ENCODE assay signal across 12 cellular contexts in genomic region chr3:53650424-53650823, GRCh38.
A peak's percentile ranks its signal among the peaks of the same experiment; 100 is the strongest.
DNase-seq lines count a peak whose midpoint lies in the region; ATAC-seq, FAIRE-seq and TF ChIP-seq lines count a peak whose summit lies in the region.
"Had no signal": no experiment of that assay in that cellular context is flagged by ENCODE, and none has a peak within 500 bp of the region (broad histone marks: within the 10 kb centered on the region; RNA-seq: fewer than 3 reads in every experiment).

No MANE protein-coding gene starts in this region.

- FAIRE-seq in GM12891 (lab: Jason Lieb, UNC): peak; percentile 89

- intact Hi-C loops in Right ventricle myocardium inferior (cut with DNase I): no loop called here

- DNase-seq in GM12891 (ENCODE audit: insufficient read length, low spot score) (peak; percentile 38), NCI-H1105 treated with DMSO at 0.1 percent for 48 hours (lab: John Stamatoyannopoulos, UW) (no peak), Right ventricle myocardium inferior (ENCODE audit: missing footprints) (no peak), NCI-H510A (lab: John Stamatoyannopoulos, UW) (no peak), amygdala (lab: John Stamatoyannopoulos, UW) (no peak)
- DNase-seq: islet precursor cell; nephron progenitor cell; stimulated activated CD4-positive, alpha-beta T cell treated with anti-CD3 and anti-CD28 coated beads, Interleukin-2, amount 100 ng/mL, for 48 hours; thyroid gland had no signal

- ATAC-seq in GM19035 (IDR thresholded peaks at IDR 0.05; ENCODE audit: unreplicated experiment) (peak; percentile 83), HG02642 (IDR thresholded peaks at IDR 0.05; ENCODE audit: poor library complexity, unreplicated experiment) (peak; percentile 63), HG03469 (IDR thresholded peaks at IDR 0.05; ENCODE audit: unreplicated experiment) (peak; percentile 76), Right ventricle myocardium inferior (no peak)

- no peak for TF ChIP-seq POLR2A in GM12891 (IDR thresholded peaks at IDR 0.05; ENCODE audit: low read depth, low read length)

TF ChIP-seq in GM12891, 5 proteins besides CTCF, POLR2A, EP300 and RAD21:
- TF ChIP-seq SPI1 (IDR thresholded peaks at IDR 0.05; ENCODE audit: low read depth, low read length) (peak; percentile 83), PAX5 (IDR thresholded peaks at IDR 0.05; ENCODE audit: insufficient read depth, low read length, severe bottlenecking) (no peak)
TF ChIP-seq in GM12891: peak in this region for 1.
